ENCODE assay signal across 15 cellular contexts in the genomic region with DNA sequence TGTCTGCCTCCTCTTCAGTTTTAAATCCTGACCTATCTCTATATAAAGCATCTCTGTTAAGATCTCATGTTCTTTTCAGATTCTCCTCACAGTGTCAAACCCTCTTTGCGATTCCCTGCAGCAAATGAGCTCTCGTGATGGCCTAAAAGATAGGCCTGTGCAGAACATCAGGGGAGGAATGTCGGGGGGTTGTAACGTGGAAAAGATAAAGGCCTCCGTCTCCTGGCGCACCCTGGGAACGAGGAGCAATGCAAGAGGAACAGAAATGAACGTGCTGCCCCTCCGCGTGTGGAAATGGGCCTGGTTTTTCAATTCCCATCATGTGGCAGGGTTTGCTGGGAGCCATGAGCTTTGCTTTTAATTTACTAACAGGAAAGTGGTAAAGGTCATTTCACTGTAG.
DNase-seq lines count a peak whose midpoint lies in the region; TF ChIP-seq lines count a peak whose summit lies in the region.
"Had no signal": no experiment of that assay in that cellular context is flagged by ENCODE, and none has a peak within 500 bp of the region (broad histone marks: within the 10 kb centered on the region; RNA-seq: fewer than 3 reads in every experiment).

No MANE protein-coding gene starts in this region.

- H3K4me1 ChIP-seq in ascending aorta (peaks cover 8 to 23% of the 10 kb centered on the region in 2 donors), iPS-20b (ENCODE audit: insufficient read depth, low read length) (peaks cover 43% of the 10 kb centered on the region), skeletal muscle satellite cell (ENCODE audit: control insufficient read depth, insufficient read depth, low read length) (peaks cover 40% of the 10 kb centered on the region), Peyer's patch (no peaks in the 10 kb centered on the region)

- no peaks in the 10 kb centered on the region for H3K27me3 Mint-ChIP-seq in progenitor cell of endocrine pancreas
- H3K27me3 Mint-ChIP-seq: stimulated activated naive CD8-positive, alpha-beta T cell treated with anti-CD3 and anti-CD28 coated beads, Interleukin-15, amount 100 ng/mL, for 72 hours had no signal

- H3K4me2 ChIP-seq in skeletal muscle satellite cell (ENCODE audit: low read length) = peak overlapping the region; percentile 63

- H3K9me3 Mint-ChIP-seq in progenitor cell of endocrine pancreas (ENCODE audit: low read depth) = no peaks in the 10 kb centered on the region
- H3K9me3 Mint-ChIP-seq: activated CD4-positive, alpha-beta memory T cell treated with anti-CD3 and anti-CD28 coated beads, Interleukin-2, amount 10 ng/mL, durations not matched to agents 7 days and 5 days; activated T-helper 17 cell treated with anti-CD3 and anti-CD28 coated beads, Interleukin-2, amount 50 U/mL, for 72 hours; stimulated activated naive CD8-positive, alpha-beta T cell treated with anti-CD3 and anti-CD28 coated beads, Interleukin-15, amount 100 ng/mL, for 72 hours had no signal

- no peak overlapping the region for H3K4me3 Mint-ChIP-seq in progenitor cell of endocrine pancreas (ENCODE audit: low read depth)
- H3K4me3 Mint-ChIP-seq: activated CD4-positive, alpha-beta memory T cell treated with anti-CD3 and anti-CD28 coated beads, Interleukin-2, amount 10 ng/mL, durations not matched to agents 7 days and 5 days; activated T-helper 17 cell treated with anti-CD3 and anti-CD28 coated beads, Interleukin-2, amount 50 U/mL, for 72 hours; stimulated activated naive CD8-positive, alpha-beta T cell treated with anti-CD3 and anti-CD28 coated beads, Interleukin-15, amount 100 ng/mL, for 72 hours had no signal

- peaks cover 5% of the 10 kb centered on the region for H3K36me3 Mint-ChIP-seq in progenitor cell of endocrine pancreas (ENCODE audit: insufficient read depth)

- H3K27ac ChIP-seq in AG04450 (ENCODE audit: low read depth, low read length) = peak overlapping the region; percentile 81
- H3K27ac ChIP-seq in ascending aorta = peak overlapping the region; percentile 74 to 78
- H3K27ac ChIP-seq in iPS-20b (ENCODE audit: low read length) = no peak overlapping the region
- peak overlapping the region in 2 of 4 donors; percentile 6 to 32 for H3K27ac ChIP-seq in Peyer's patch
- H3K27ac ChIP-seq: neutrophil had no signal

- H3K9me3 ChIP-seq in AG04450 (ENCODE audit: control insufficient read depth, insufficient read depth, low read length) (no peaks in the 10 kb centered on the region), ascending aorta (no peaks in the 10 kb centered on the region), iPS-20b (ENCODE audit: insufficient read depth, low read depth, low read length) (no peaks in the 10 kb centered on the region), skeletal muscle satellite cell (replicated peaks; ENCODE audit: low read length) (no peaks in the 10 kb centered on the region), Peyer's patch (no peaks in the 10 kb centered on the region)
- H3K9me3 ChIP-seq: neutrophil had no signal

- H3K4me1 Mint-ChIP-seq in progenitor cell of endocrine pancreas (ENCODE audit: low read depth) = peaks cover 57% of the 10 kb centered on the region
- H3K4me1 Mint-ChIP-seq: activated CD4-positive, alpha-beta memory T cell treated with anti-CD3 and anti-CD28 coated beads, Interleukin-2, amount 10 ng/mL, durations not matched to agents 7 days and 5 days; activated T-helper 17 cell treated with anti-CD3 and anti-CD28 coated beads, Interleukin-2, amount 50 U/mL, for 72 hours; stimulated activated naive CD8-positive, alpha-beta T cell treated with anti-CD3 and anti-CD28 coated beads, Interleukin-15, amount 100 ng/mL, for 72 hours had no signal

- peaks cover 23 to 35% of the 10 kb centered on the region in 2 donors for H3K36me3 ChIP-seq in ascending aorta
- peaks cover 10% of the 10 kb centered on the region for H3K36me3 ChIP-seq in iPS-20b (ENCODE audit: insufficient read depth, low read depth, low read length)
- peaks cover 8% of the 10 kb centered on the region for H3K36me3 ChIP-seq in skeletal muscle satellite cell (ENCODE audit: insufficient read depth, low read length)
- peaks cover 0 to 31% (median 0%) of the 10 kb centered on the region in 3 donors for H3K36me3 ChIP-seq in Peyer's patch
- H3K36me3 ChIP-seq: neutrophil had no signal

- CTCF ChIA-PET in AG04450 (lab: Charles Lee) = interaction anchor here (1.3 to 7.5 kb wide), 2 partner anchors 15 to 17 kb away, joined by 4 to 52 read pairs; no protein-coding TSS in a partner anchor

- no peak overlapping the region for H3K4me3 ChIP-seq in AG04450 (ENCODE audit: low read depth, low read length)
- no peak overlapping the region for H3K4me3 ChIP-seq in ascending aorta
- no peak overlapping the region for H3K4me3 ChIP-seq in iPS-20b (ENCODE audit: low read length)
- H3K4me3 ChIP-seq in skeletal muscle satellite cell (ENCODE audit: low read length) = no peak overlapping the region
- no peak overlapping the region for H3K4me3 ChIP-seq in Peyer's patch

- TF ChIP-seq POLR2A in Peyer's patch (IDR thresholded peaks at IDR 0.05) = no peak

- intact Hi-C loops in ascending aorta (cut with DNase I) = no loop called here

- TF ChIP-seq CTCF in AG04450 (IDR thresholded peaks at IDR 0.05; ENCODE audit: low read depth, low read length) (no peak), ascending aorta (IDR thresholded peaks at IDR 0.05) (no peak), Peyer's patch (IDR thresholded peaks at IDR 0.05) (no peak), progenitor cell of endocrine pancreas (IDR thresholded peaks at IDR 0.05; ENCODE audit: unreplicated experiment) (no peak)

- DNase-seq in AG04450 (ENCODE audit: low read depth, low spot score) (no peak), ascending aorta (ENCODE audit: low spot score in 2 of 2) (no peak), NOMO-1 (lab: John Stamatoyannopoulos, UW; ENCODE audit: unreplicated experiment in 2 of 2) (no peak), globus pallidus (ENCODE audit: low spot score) (no peak), Peyer's patch (no peak), progenitor cell of endocrine pancreas (ENCODE audit: low spot score, unreplicated experiment) (no peak)
- DNase-seq: activated CD4-positive, alpha-beta memory T cell treated with anti-CD3 and anti-CD28 coated beads, Interleukin-2, amount 10 ng/mL, durations not matched to agents 7 days and 5 days; NCI-H187 treated with DMSO at 0.1 percent for 48 hours; NCI-H510A treated with DMSO at 0.1 percent for 48 hours; OCI-M1; stimulated activated naive CD8-positive, alpha-beta T cell treated with anti-CD3 and anti-CD28 coated beads, Interleukin-15, amount 100 ng/mL, for 72 hours had no signal

- H3K27me3 ChIP-seq in AG04450 (ENCODE audit: control insufficient read depth, insufficient read depth, low read length) = no peaks in the 10 kb centered on the region
- H3K27me3 ChIP-seq in ascending aorta = no peaks in the 10 kb centered on the region
- H3K27me3 ChIP-seq in iPS-20b (ENCODE audit: insufficient read depth, low read length) = no peaks in the 10 kb centered on the region
- no peaks in the 10 kb centered on the region for H3K27me3 ChIP-seq in skeletal muscle satellite cell (ENCODE audit: control insufficient read depth, insufficient read depth, low read length)
- no peaks in the 10 kb centered on the region for H3K27me3 ChIP-seq in Peyer's patch
- H3K27me3 ChIP-seq: neutrophil had no signal

- H3K27ac Mint-ChIP-seq in progenitor cell of endocrine pancreas = no peak overlapping the region
- H3K27ac Mint-ChIP-seq: activated CD4-positive, alpha-beta memory T cell treated with anti-CD3 and anti-CD28 coated beads, Interleukin-2, amount 10 ng/mL, durations not matched to agents 7 days and 5 days; activated T-helper 17 cell treated with anti-CD3 and anti-CD28 coated beads, Interleukin-2, amount 50 U/mL, for 72 hours had no signal

- POLR2A ChIA-PET in AG04450 (lab: Yijun Ruan, JAX) = interaction anchor here (0.7 to 1.2 kb wide), 6 partner anchors 71 to 401 kb away, joined by 3 to 4 read pairs (median 3); no protein-coding TSS in a partner anchor

- peak overlapping the region; percentile 30; the same call in 1 of the 2 replicates for H3K9ac ChIP-seq in iPS-20b (ENCODE audit: low read depth, low read length)
- peak overlapping the region; percentile 66 for H3K9ac ChIP-seq in skeletal muscle satellite cell (ENCODE audit: low read depth, low read length)
